23 cellular contexts compared by ENCODE assay signal in the genomic region with DNA sequence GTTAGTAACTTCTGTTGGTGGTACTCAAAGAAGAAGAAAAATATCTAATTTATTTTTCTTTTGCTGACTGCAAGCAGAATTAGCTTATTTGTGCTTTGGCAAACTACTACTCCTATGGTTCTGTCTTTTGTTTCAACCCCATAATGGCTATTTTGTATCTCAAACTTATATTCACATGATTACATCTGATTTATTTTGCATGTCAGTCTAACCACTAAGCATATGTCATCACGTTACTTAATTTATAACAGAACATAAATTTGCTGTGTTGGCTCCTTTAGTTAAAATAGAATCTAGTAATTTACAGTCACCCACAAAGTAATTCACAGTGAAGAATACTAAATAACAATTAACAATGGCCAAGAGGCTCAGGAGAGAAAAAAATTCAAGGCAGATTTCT.
"Had no signal": no experiment of that assay in that cellular context is flagged by ENCODE, and none has a peak within 500 bp of the region (broad histone marks: within the 10 kb centered on the region; RNA-seq: fewer than 3 reads in every experiment).

No MANE protein-coding gene starts in this region.

- H3K4me3 ChIP-seq: coronary artery, gastroesophageal sphincter, heart left ventricle, hepatocyte, lung, prostate gland, right atrium auricular region, smooth muscle cell, thyroid gland had no signal

- H3K27ac ChIP-seq: coronary artery, gastroesophageal sphincter, heart left ventricle, hepatocyte, neutrophil, parathyroid adenoma, prostate gland, right atrium auricular region, thyroid gland had no signal

- H3K9ac ChIP-seq: parathyroid adenoma had no signal

- H3K4me1 ChIP-seq: prostate gland had no signal

- DNase-seq: effector memory CD8-positive, alpha-beta T cell; heart left ventricle; kidney; natural killer cell; stimulated activated CD4-positive, alpha-beta T cell treated with anti-CD3 and anti-CD28 coated beads, Interleukin-12 subunit alpha, Interleukin-12 subunit beta, amount 100 ng/mL, for 4 hours; stimulated activated CD4-positive, alpha-beta T cell treated with anti-CD3 and anti-CD28 coated beads, Interleukin-1b, Interleukin-23, amount 100 ng/mL, for 48 hours; stimulated activated CD4-positive, alpha-beta T cell treated with anti-CD3 and anti-CD28 coated beads, Interleukin-4, amount 100 ng/mL, for 1 hour; stimulated activated CD8-positive, alpha-beta memory T cell treated with anti-CD3 and anti-CD28 coated beads, Interleukin-4, amount 100 ng/mL, for 48 hours; stimulated activated naive CD4-positive, alpha-beta T cell; stimulated activated naive CD8-positive, alpha-beta T cell treated with anti-CD3 and anti-CD28 coated beads, Interleukin-15, amount 100 ng/mL, for 72 hours; thyroid gland; trophoblast cell had no signal

- H3K79me2 ChIP-seq: hepatocyte, parathyroid adenoma had no signal

- H2AFZ ChIP-seq: hepatocyte, parathyroid adenoma had no signal

- H3K27me3 ChIP-seq: gastroesophageal sphincter, heart left ventricle, hepatocyte, neutrophil, right atrium auricular region, thyroid gland had no signal

- H3K36me3 ChIP-seq: gastroesophageal sphincter, heart left ventricle, neutrophil, prostate gland, right atrium auricular region, thyroid gland had no signal

- H3K4me2 ChIP-seq: hepatocyte, smooth muscle cell had no signal

- H3K9me3 ChIP-seq: gastroesophageal sphincter, heart left ventricle, neutrophil, prostate gland, right atrium auricular region, thyroid gland had no signal

- ATAC-seq: effector memory CD8-positive, alpha-beta T cell; gastroesophageal sphincter; heart left ventricle; left lobe of liver; natural killer cell; sciatic nerve; stimulated activated naive CD8-positive, alpha-beta T cell treated with anti-CD3 and anti-CD28 coated beads, Interleukin-15, amount 100 ng/mL, for 72 hours had no signal
